12 cellular contexts compared by ENCODE assay signal in genomic region chr6:123770247-123770949, GRCh38. TPM values are rescaled to one million over a fixed set of nuclear protein-coding genes. Genes with fewer than 3 reads are reported as not detected.
DNase-seq lines count a peak whose midpoint lies in the region; ATAC-seq and TF ChIP-seq lines count a peak whose summit lies in the region.
"Had no signal": no experiment of that assay in that cellular context is flagged by ENCODE, and none has a peak within 500 bp of the region (broad histone marks: within the 10 kb centered on the region; RNA-seq: fewer than 3 reads in every experiment).

No MANE protein-coding gene starts in this region.

- in situ Hi-C loops in GM13976 (cut with MboI; ENCODE audit: low sequenced_read_pairs, unreplicated experiment), result no loop called here

- H3K27me3 ChIP-seq in thyroid gland, result no peaks in the 10 kb centered on the region

- H3K27ac ChIP-seq in thyroid gland, result no peak overlapping the region

- 73 to 86% methylated on average over 3 of the region's 3 CpGs for WGBS in thyroid gland, 2 donors

- TF ChIP-seq POLR2A in thyroid gland (IDR thresholded peaks at IDR 0.05), result no peak

- no peak overlapping the region for H3K4me3 ChIP-seq in thyroid gland (replicated peaks in 1 of 3)

- no peaks in the 10 kb centered on the region for H3K9me3 ChIP-seq in thyroid gland

- H3K4me1 ChIP-seq in thyroid gland, result no peaks in the 10 kb centered on the region

- peak; percentile 58 for ATAC-seq in GM19395 (IDR thresholded peaks at IDR 0.05; ENCODE audit: unreplicated experiment)
- ATAC-seq in HG02852 (IDR thresholded peaks at IDR 0.05; ENCODE audit: unreplicated experiment), result peak; percentile 70
- ATAC-seq in GM21619 (IDR thresholded peaks at IDR 0.05; ENCODE audit: unreplicated experiment), result no peak

- DNase-seq in M059J (ENCODE audit: low read depth) (peak; percentile 34), thyroid gland (no peak), GM13976 (ENCODE audit: low spot score) (no peak)
- DNase-seq in stimulated activated CD4-positive, alpha-beta T cell treated with anti-CD3 and anti-CD28 coated beads, Interleukin-2, amount 100 ng/mL, for 48 hours, result no peak
- DNase-seq: CD8-positive, alpha-beta memory T cell; immature natural killer cell; NCI-H1105; NCI-H69 had no signal

- H3K36me3 ChIP-seq in thyroid gland, result no peaks in the 10 kb centered on the region

- intact Hi-C loops in thyroid gland (cut with DNase I), result no loop called here

- TF ChIP-seq CTCF in thyroid gland (IDR thresholded peaks at IDR 0.05) (no peak), GM13976 (IDR thresholded peaks at IDR 0.05; ENCODE audit: borderline replicate concordance, control extremely low read depth, extremely low read depth, insufficient read depth, missing control alignments) (no peak)

RNA-seq across cellular contexts. Expression of gene NKAIN2, which starts 33.3 kb away (rescaled TPM):
- total RNA-seq in M059J (2014; rRNA removed; shearing (Covaris generic)), result 0.15 TPM in 1 of 2 replicates, not detected in the other
- 1 to 10 TPM in 1 of 4 donors, under 1 TPM in 2, not detected in 1; 0.11 to 1.0 (median 0.94) TPM for total RNA-seq in thyroid gland
- total RNA-seq: CD8-positive, alpha-beta memory T cell; renal cortical epithelial cell had no signal
